20 cellular contexts compared by ENCODE assay signal in the genomic region with DNA sequence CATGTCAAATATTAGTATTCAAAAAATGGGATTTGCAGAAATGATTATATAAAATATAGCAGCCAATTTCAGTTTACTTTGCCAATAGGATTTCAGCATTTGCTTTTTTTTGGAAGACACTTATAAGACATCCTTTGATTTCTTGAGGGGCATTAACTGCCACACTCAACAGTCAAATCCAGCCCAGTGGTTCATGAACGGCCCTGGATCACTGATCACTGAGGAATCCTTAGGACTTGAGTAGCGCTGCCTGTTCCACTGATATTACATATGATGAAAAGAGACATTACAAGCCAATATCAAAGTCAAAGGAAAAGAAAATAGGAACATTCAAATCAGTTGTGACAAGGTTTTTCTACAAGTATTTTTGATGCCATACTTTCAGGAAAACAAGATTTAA.
"Had no signal": no experiment of that assay in that cellular context is flagged by ENCODE, and none has a peak within 500 bp of the region (broad histone marks: within the 10 kb centered on the region; RNA-seq: fewer than 3 reads in every experiment).

No MANE protein-coding gene starts in this region.

- H3K9me3 ChIP-seq: heart left ventricle, mucosa of descending colon, ovary, stomach, upper lobe of left lung, uterus had no signal

- H3K27me3 Mint-ChIP-seq: naive thymus-derived CD8-positive, alpha-beta T cell had no signal

- H3K27ac ChIP-seq: coronary artery, dorsolateral prefrontal cortex, ovary, stomach, upper lobe of left lung, uterus had no signal

- H3K4me3 Mint-ChIP-seq: naive thymus-derived CD8-positive, alpha-beta T cell; neural crest cell had no signal

- H3K4me1 ChIP-seq: uterus had no signal

- ATAC-seq: heart left ventricle; left lobe of liver; mucosa of descending colon; naive thymus-derived CD8-positive, alpha-beta T cell; right cardiac atrium had no signal

- H3K36me3 ChIP-seq: ovary, uterus had no signal

- H3K4me3 ChIP-seq: coronary artery, dorsolateral prefrontal cortex, heart left ventricle, mucosa of descending colon, ovary, stomach, upper lobe of left lung, uterus had no signal

- H3K27me3 ChIP-seq: dorsolateral prefrontal cortex, heart left ventricle, ovary, stomach, upper lobe of left lung, uterus had no signal

- H3K9me3 Mint-ChIP-seq: naive thymus-derived CD8-positive, alpha-beta T cell; neural crest cell had no signal

- DNase-seq: dorsolateral prefrontal cortex; effector CD8-positive, alpha-beta T cell; foreskin melanocyte; heart left ventricle; hippocampal formation; islet precursor cell; naive thymus-derived CD8-positive, alpha-beta T cell; nucleus accumbens; ovary; right cardiac atrium; small intestine; stimulated activated CD4-positive, alpha-beta T cell treated with anti-CD3 and anti-CD28 coated beads, Interleukin-12 subunit alpha, Interleukin-12 subunit beta, amount 100 ng/mL, for 4 hours; stimulated activated naive CD4-positive, alpha-beta T cell; stomach; upper lobe of left lung; uterus had no signal
